Comparison of ENCODE assay signal across 1 cellular context in the genomic region with DNA sequence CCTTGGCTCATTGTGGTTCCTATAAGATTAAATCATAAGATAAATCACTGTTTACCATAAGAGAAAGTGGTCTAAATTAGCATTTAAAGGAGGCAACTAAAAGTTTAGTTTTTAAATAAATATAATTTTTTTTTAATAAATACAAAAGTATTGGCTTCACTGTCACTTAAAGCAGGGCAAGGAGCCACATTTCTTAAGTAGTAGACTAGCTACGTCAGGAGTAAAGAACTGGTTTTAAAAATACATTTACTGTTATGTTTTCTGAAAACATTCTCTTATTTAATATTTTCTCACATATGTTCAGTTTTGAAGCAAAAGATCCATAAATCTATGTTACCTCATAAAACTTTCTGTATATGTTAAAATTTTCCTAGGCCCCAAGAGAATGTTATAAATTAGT.
TF ChIP-seq lines count a peak whose summit lies in the region.

No MANE protein-coding gene starts in this region.

TF ChIP-seq in SK-N-SH, 30 proteins besides CTCF, POLR2A, EP300 and RAD21 (continued from another document):
- no peak for TF ChIP-seq GABPA (IDR thresholded peaks at IDR 0.05; ENCODE audit: low read depth)
- TF ChIP-seq SIN3A (IDR thresholded peaks at IDR 0.05; ENCODE audit: borderline replicate concordance, low read depth, low read length) = no peak
- no peak for TF ChIP-seq GATA2 (CRISPR knock-in tag; IDR thresholded peaks at IDR 0.05)
- TF ChIP-seq NFIC (IDR thresholded peaks at IDR 0.05; ENCODE audit: borderline replicate concordance) = no peak
- TF ChIP-seq MEF2A (IDR thresholded peaks at IDR 0.05; ENCODE audit: borderline replicate concordance, low read depth) = no peak
- TF ChIP-seq MXI1 (IDR thresholded peaks at IDR 0.05; ENCODE audit: low read depth, low read length) = no peak
- TF ChIP-seq, protein P1, sequence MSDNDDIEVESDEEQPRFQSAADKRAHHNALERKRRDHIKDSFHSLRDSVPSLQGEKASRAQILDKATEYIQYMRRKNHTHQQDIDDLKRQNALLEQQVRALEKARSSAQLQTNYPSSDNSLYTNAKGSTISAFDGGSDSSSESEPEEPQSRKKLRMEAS (IDR thresholded peaks at IDR 0.05; ENCODE audit: low read depth) = no peak
- no peak for TF ChIP-seq RCOR1 (IDR thresholded peaks at IDR 0.05; ENCODE audit: low read length)
- TF ChIP-seq, protein P2, sequence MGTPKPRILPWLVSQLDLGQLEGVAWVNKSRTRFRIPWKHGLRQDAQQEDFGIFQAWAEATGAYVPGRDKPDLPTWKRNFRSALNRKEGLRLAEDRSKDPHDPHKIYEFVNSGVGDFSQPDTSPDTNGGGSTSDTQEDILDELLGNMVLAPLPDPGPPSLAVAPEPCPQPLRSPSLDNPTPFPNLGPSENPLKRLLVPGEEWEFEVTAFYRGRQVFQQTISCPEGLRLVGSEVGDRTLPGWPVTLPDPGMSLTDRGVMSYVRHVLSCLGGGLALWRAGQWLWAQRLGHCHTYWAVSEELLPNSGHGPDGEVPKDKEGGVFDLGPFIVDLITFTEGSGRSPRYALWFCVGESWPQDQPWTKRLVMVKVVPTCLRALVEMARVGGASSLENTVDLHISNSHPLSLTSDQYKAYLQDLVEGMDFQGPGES (IDR thresholded peaks at IDR 0.05; ENCODE audit: low read depth, low read length) = no peak
- TF ChIP-seq FOXJ3 (CRISPR knock-in tag; IDR thresholded peaks at IDR 0.05) = no peak
- TF ChIP-seq TCF12 (IDR thresholded peaks at IDR 0.05) = no peak
- TF ChIP-seq CHD2 (IDR thresholded peaks at IDR 0.05; ENCODE audit: low read length, partially characterized antibody) = no peak
